Comparison of ENCODE assay signal across 1 cellular context in genomic region chr19:13781547-13781946, GRCh38.
TF ChIP-seq lines count a peak whose summit lies in the region.

No MANE protein-coding gene starts in this region.

TF ChIP-seq in H1, 55 proteins besides CTCF, POLR2A, EP300 and RAD21 (continued from another document):
- TF ChIP-seq, protein P1, sequence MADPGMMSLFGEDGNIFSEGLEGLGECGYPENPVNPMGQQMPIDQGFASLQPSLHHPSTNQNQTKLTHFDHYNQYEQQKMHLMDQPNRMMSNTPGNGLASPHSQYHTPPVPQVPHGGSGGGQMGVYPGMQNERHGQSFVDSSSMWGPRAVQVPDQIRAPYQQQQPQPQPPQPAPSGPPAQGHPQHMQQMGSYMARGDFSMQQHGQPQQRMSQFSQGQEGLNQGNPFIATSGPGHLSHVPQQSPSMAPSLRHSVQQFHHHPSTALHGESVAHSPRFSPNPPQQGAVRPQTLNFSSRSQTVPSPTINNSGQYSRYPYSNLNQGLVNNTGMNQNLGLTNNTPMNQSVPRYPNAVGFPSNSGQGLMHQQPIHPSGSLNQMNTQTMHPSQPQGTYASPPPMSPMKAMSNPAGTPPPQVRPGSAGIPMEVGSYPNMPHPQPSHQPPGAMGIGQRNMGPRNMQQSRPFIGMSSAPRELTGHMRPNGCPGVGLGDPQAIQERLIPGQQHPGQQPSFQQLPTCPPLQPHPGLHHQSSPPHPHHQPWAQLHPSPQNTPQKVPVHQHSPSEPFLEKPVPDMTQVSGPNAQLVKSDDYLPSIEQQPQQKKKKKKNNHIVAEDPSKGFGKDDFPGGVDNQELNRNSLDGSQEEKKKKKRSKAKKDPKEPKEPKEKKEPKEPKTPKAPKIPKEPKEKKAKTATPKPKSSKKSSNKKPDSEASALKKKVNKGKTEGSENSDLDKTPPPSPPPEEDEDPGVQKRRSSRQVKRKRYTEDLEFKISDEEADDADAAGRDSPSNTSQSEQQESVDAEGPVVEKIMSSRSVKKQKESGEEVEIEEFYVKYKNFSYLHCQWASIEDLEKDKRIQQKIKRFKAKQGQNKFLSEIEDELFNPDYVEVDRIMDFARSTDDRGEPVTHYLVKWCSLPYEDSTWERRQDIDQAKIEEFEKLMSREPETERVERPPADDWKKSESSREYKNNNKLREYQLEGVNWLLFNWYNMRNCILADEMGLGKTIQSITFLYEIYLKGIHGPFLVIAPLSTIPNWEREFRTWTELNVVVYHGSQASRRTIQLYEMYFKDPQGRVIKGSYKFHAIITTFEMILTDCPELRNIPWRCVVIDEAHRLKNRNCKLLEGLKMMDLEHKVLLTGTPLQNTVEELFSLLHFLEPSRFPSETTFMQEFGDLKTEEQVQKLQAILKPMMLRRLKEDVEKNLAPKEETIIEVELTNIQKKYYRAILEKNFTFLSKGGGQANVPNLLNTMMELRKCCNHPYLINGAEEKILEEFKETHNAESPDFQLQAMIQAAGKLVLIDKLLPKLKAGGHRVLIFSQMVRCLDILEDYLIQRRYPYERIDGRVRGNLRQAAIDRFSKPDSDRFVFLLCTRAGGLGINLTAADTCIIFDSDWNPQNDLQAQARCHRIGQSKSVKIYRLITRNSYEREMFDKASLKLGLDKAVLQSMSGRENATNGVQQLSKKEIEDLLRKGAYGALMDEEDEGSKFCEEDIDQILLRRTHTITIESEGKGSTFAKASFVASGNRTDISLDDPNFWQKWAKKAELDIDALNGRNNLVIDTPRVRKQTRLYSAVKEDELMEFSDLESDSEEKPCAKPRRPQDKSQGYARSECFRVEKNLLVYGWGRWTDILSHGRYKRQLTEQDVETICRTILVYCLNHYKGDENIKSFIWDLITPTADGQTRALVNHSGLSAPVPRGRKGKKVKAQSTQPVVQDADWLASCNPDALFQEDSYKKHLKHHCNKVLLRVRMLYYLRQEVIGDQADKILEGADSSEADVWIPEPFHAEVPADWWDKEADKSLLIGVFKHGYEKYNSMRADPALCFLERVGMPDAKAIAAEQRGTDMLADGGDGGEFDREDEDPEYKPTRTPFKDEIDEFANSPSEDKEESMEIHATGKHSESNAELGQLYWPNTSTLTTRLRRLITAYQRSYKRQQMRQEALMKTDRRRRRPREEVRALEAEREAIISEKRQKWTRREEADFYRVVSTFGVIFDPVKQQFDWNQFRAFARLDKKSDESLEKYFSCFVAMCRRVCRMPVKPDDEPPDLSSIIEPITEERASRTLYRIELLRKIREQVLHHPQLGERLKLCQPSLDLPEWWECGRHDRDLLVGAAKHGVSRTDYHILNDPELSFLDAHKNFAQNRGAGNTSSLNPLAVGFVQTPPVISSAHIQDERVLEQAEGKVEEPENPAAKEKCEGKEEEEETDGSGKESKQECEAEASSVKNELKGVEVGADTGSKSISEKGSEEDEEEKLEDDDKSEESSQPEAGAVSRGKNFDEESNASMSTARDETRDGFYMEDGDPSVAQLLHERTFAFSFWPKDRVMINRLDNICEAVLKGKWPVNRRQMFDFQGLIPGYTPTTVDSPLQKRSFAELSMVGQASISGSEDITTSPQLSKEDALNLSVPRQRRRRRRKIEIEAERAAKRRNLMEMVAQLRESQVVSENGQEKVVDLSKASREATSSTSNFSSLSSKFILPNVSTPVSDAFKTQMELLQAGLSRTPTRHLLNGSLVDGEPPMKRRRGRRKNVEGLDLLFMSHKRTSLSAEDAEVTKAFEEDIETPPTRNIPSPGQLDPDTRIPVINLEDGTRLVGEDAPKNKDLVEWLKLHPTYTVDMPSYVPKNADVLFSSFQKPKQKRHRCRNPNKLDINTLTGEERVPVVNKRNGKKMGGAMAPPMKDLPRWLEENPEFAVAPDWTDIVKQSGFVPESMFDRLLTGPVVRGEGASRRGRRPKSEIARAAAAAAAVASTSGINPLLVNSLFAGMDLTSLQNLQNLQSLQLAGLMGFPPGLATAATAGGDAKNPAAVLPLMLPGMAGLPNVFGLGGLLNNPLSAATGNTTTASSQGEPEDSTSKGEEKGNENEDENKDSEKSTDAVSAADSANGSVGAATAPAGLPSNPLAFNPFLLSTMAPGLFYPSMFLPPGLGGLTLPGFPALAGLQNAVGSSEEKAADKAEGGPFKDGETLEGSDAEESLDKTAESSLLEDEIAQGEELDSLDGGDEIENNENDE (IDR thresholded peaks at IDR 0.05; ENCODE audit: insufficient replicate concordance, low read length): no peak
- TF ChIP-seq KDM4A (IDR thresholded peaks at IDR 0.05; ENCODE audit: low read depth, low read length, severe bottlenecking) (no peak), GABPA (IDR thresholded peaks at IDR 0.05; ENCODE audit: borderline replicate concordance, insufficient read depth, low read length) (no peak)
